8 cellular contexts compared by ENCODE assay signal in genomic region chr5:150399158-150400019, GRCh38. TPM values are rescaled to one million over a fixed set of nuclear protein-coding genes. Genes with fewer than 3 reads are reported as not detected.
DNase-seq lines count a peak whose midpoint lies in the region; ATAC-seq and TF ChIP-seq lines count a peak whose summit lies in the region.
"Had no signal": no experiment of that assay in that cellular context is flagged by ENCODE, and none has a peak within 500 bp of the region (broad histone marks: within the 10 kb centered on the region; RNA-seq: fewer than 3 reads in every experiment).

No MANE protein-coding gene starts in this region.

- no peak for TF ChIP-seq POLR2A in esophagus muscularis mucosa (IDR thresholded peaks at IDR 0.05; ENCODE audit: low read depth)

- intact Hi-C loops in esophagus muscularis mucosa (cut with DNase I), result no loop called here

- H3K4me3 Mint-ChIP-seq in T-cell (peak overlapping the region in 1 of 3 donors; percentile 27), osteocyte (ENCODE audit: unreplicated experiment) (no peak overlapping the region)

- CTCF ChIA-PET in T-cell (lab: Charles Lee), result interaction anchor here (0.6 to 1.5 kb wide), 6 partner anchors 12 to 967 kb away, joined by 3 to 5 read pairs (median 4); no protein-coding TSS in a partner anchor

- POLR2A ChIA-PET in T-cell (lab: Charles Lee), result interaction anchor here in 1 of 2 donors (0.7 to 2.1 kb wide), 2 partner anchors 12 to 13 kb away, joined by 4 to 8 read pairs; partner anchors contain the start of gene CD74

- peaks cover 0 to 4% (median 3%) of the 10 kb centered on the region in 4 donors for H3K4me1 ChIP-seq in esophagus muscularis mucosa
- no peaks in the 10 kb centered on the region for H3K4me1 ChIP-seq in SJCRH30

- WGBS in esophagus muscularis mucosa, result 78% methylated on average over 7 of the region's 8 CpGs

- DNase-seq in T-cell, result no peak
- DNase-seq in osteocyte (ENCODE audit: extremely low spot score, unreplicated experiment), result no peak
- DNase-seq in esophagus muscularis mucosa (ENCODE audit: extremely low spot score), result no peak
- DNase-seq in SJCRH30, result no peak
- DNase-seq in HCEC 1CT, result no peak
- DNase-seq: NCI-H510A treated with DMSO at 0.1 percent for 48 hours had no signal

- H3K9me3 ChIP-seq in esophagus muscularis mucosa (no peaks in the 10 kb centered on the region), SJCRH30 (replicated peaks) (no peaks in the 10 kb centered on the region)

- H3K9me3 Mint-ChIP-seq in T-cell (no peaks in the 10 kb centered on the region), osteocyte (ENCODE audit: unreplicated experiment) (no peaks in the 10 kb centered on the region)

- H3K27me3 Mint-ChIP-seq in T-cell (no peaks in the 10 kb centered on the region), osteocyte (ENCODE audit: unreplicated experiment) (no peaks in the 10 kb centered on the region)

- H3K4me3 ChIP-seq in esophagus muscularis mucosa, result no peak overlapping the region
- no peak overlapping the region for H3K4me3 ChIP-seq in SJCRH30

- ATAC-seq in GM18870 (IDR thresholded peaks at IDR 0.05; ENCODE audit: unreplicated experiment) (peak; percentile 15), HG02623 (IDR thresholded peaks at IDR 0.05; ENCODE audit: unreplicated experiment) (peak; percentile 3), T-cell (replicated peaks in 1 of 4) (peak in 1 of 4 experiments; percentile 7)

- no peaks in the 10 kb centered on the region for H3K27me3 ChIP-seq in esophagus muscularis mucosa
- H3K27me3 ChIP-seq in SJCRH30, result no peaks in the 10 kb centered on the region

- H3K36me3 Mint-ChIP-seq in T-cell, result peaks cover 48% of the 10 kb centered on the region
- H3K36me3 Mint-ChIP-seq in osteocyte (ENCODE audit: unreplicated experiment), result peaks cover 36% of the 10 kb centered on the region

- no peak for TF ChIP-seq EP300 in esophagus muscularis mucosa (IDR thresholded peaks at IDR 0.05)

- TF ChIP-seq CTCF in osteocyte (IDR thresholded peaks at IDR 0.05) (no peak), esophagus muscularis mucosa (IDR thresholded peaks at IDR 0.05) (no peak)

- H3K36me3 ChIP-seq in esophagus muscularis mucosa, result peaks cover 44 to 100% (median 89%) of the 10 kb centered on the region in 4 donors
- H3K36me3 ChIP-seq in SJCRH30, result peaks cover 27% of the 10 kb centered on the region

- H3K27ac ChIP-seq in esophagus muscularis mucosa (replicated peaks in 1 of 4) (no peak overlapping the region), SJCRH30 (no peak overlapping the region)

- peaks cover 0 to 10% (median 0%) of the 10 kb centered on the region in 3 donors for H3K4me1 Mint-ChIP-seq in T-cell
- H3K4me1 Mint-ChIP-seq in osteocyte (ENCODE audit: unreplicated experiment), result peaks cover 24% of the 10 kb centered on the region

- peak overlapping the region; percentile 74 to 75 for H3K27ac Mint-ChIP-seq in T-cell
- peak overlapping the region; percentile 60 for H3K27ac Mint-ChIP-seq in osteocyte (ENCODE audit: unreplicated experiment)

RNA-seq across cellular contexts. Expression of gene CD74, which starts 13.3 kb away (rescaled TPM):
- total RNA-seq in T-cell (100 to 1,000 TPM; 201 to 512 (median 406) TPM), osteocyte (not detected in 2 replicates), esophagus muscularis mucosa (100 to 1,000 TPM; 270 to 595 (median 555) TPM)
- total RNA-seq in SJCRH30 (2014; rRNA removed; shearing (Covaris generic)), result 0.12 TPM in 1 of 2 replicates, not detected in the other

RNA-seq across cellular contexts. Expression of gene TCOF1, which starts 41.9 kb away (rescaled TPM):
- 10 to 100 TPM; 50.4 to 67.8 (median 58.4) TPM for total RNA-seq in T-cell
- total RNA-seq in osteocyte, result 28.6 and 32.5 TPM in 2 replicates
- 10 to 100 TPM; 27.4 to 46.0 (median 36.3) TPM for total RNA-seq in esophagus muscularis mucosa
- 58.9 and 60.4 TPM in 2 replicates for total RNA-seq in SJCRH30 (2014; rRNA removed; shearing (Covaris generic))

RNA-seq across cellular contexts. Expression of gene RPS14, which starts 50.1 kb away (rescaled TPM):
- total RNA-seq in T-cell, result 1,000 to 10,000 TPM; 4,124 to 5,450 (median 5,009) TPM
- total RNA-seq in osteocyte, result 1,748 and 1,798 TPM in 2 replicates
- 1,000 to 10,000 TPM; 1,492 to 3,727 (median 2,626) TPM for total RNA-seq in esophagus muscularis mucosa
- 3,118 and 3,506 TPM in 2 replicates for total RNA-seq in SJCRH30 (2014; rRNA removed; shearing (Covaris generic))

Comparison
In these comparisons a context has a peak if more than half of its experiments do, and no peak if none do; other contexts are left out.
1. RNA of gene CD74, which starts 13.3 kb away (total RNA-seq): 270 to 595 TPM in esophagus muscularis mucosa and 201 to 512 TPM in T-cell; not detected in osteocyte and 0.12 TPM in SJCRH30; every median in the first group is over 100 times any median in the second.